9 cellular contexts compared by ENCODE assay signal in genomic region chr1:200535605-200536004, GRCh38.
DNase-seq lines count a peak whose midpoint lies in the region; ATAC-seq, FAIRE-seq and TF ChIP-seq lines count a peak whose summit lies in the region.
"Had no signal": no experiment of that assay in that cellular context is flagged by ENCODE, and none has a peak within 500 bp of the region (broad histone marks: within the 10 kb centered on the region; RNA-seq: fewer than 3 reads in every experiment).

No MANE protein-coding gene starts in this region.

- no peak overlapping the region for H3K4me3 Mint-ChIP-seq in CD8-positive, alpha-beta T cell
- H3K4me3 Mint-ChIP-seq in astrocyte (ENCODE audit: unreplicated experiment) = no peak overlapping the region

- H3K4me1 ChIP-seq in CD8-positive, alpha-beta T cell (ENCODE audit: insufficient read depth, low read length) = peaks cover 14% of the 10 kb centered on the region
- H3K4me1 ChIP-seq in astrocyte (ENCODE audit: insufficient read depth, low read length) = no peaks in the 10 kb centered on the region
- H3K4me1 ChIP-seq in prostate gland (replicated peaks) = no peaks in the 10 kb centered on the region

- CTCF ChIA-PET in CD8-positive, alpha-beta T cell (lab: Charles Lee) = interaction anchor here (0.7 to 3.2 kb wide), 8 partner anchors 11 to 977 kb away, joined by 3 to 11 read pairs (median 4); no protein-coding TSS in a partner anchor

- no peaks in the 10 kb centered on the region for H3K79me2 ChIP-seq in astrocyte (ENCODE audit: insufficient read depth, low read length)

- peaks cover 16% of the 10 kb centered on the region for H3K4me1 Mint-ChIP-seq in CD8-positive, alpha-beta T cell (ENCODE audit: low read depth)
- no peaks in the 10 kb centered on the region for H3K4me1 Mint-ChIP-seq in astrocyte (ENCODE audit: low read depth, unreplicated experiment)

- H3K27me3 ChIP-seq in CD8-positive, alpha-beta T cell (ENCODE audit: insufficient read depth, low read length) = no peaks in the 10 kb centered on the region
- no peaks in the 10 kb centered on the region for H3K27me3 ChIP-seq in astrocyte (ENCODE audit: insufficient read depth, low read length)
- H3K27me3 ChIP-seq in prostate gland (replicated peaks; ENCODE audit: insufficient read depth) = no peaks in the 10 kb centered on the region

- FAIRE-seq in GM18507 (lab: Jason Lieb, UNC) (no peak), astrocyte (lab: Jason Lieb, UNC) (no peak)
- FAIRE-seq: endometrium had no signal

- H3K4me2 ChIP-seq in astrocyte (ENCODE audit: low read length) = no peak overlapping the region

- no peak overlapping the region for H3K27ac Mint-ChIP-seq in CD8-positive, alpha-beta T cell
- no peak overlapping the region for H3K27ac Mint-ChIP-seq in astrocyte (ENCODE audit: unreplicated experiment)

- peak in 1 of 7 experiments; percentile 25 for DNase-seq in CD8-positive, alpha-beta T cell
- peak; percentile 29 for DNase-seq in GM18507 (ENCODE audit: extremely low spot score, insufficient read length, low read depth)
- peak; percentile 76 for DNase-seq in M059J (ENCODE audit: low read depth)
- peak; percentile 22 for DNase-seq in astrocyte (ENCODE audit: low read depth)
- peak; percentile 34 for DNase-seq in stimulated activated CD4-positive, alpha-beta T cell treated with anti-CD3 and anti-CD28 coated beads, Interleukin-1b, Interleukin-23, amount 100 ng/mL, for 48 hours
- DNase-seq in prostate gland (ENCODE audit: low spot score) = no peak
- no peak for DNase-seq in KBM-7

- H4K20me1 ChIP-seq in astrocyte (ENCODE audit: insufficient read depth, low read length) = no peaks in the 10 kb centered on the region

- H3K36me3 ChIP-seq in CD8-positive, alpha-beta T cell (ENCODE audit: insufficient read depth, low read length) = no peaks in the 10 kb centered on the region
- no peaks in the 10 kb centered on the region for H3K36me3 ChIP-seq in astrocyte (ENCODE audit: insufficient read depth, low read length)
- no peaks in the 10 kb centered on the region for H3K36me3 ChIP-seq in prostate gland

- in situ Hi-C loops in KBM-7 (cut with MboI; ENCODE audit: low pct_unique_long_range_greater_than_20kb, low sequenced_read_pairs) = no loop called here

- ATAC-seq in CD8-positive, alpha-beta T cell = peak; percentile 47
- ATAC-seq in HG02884 (IDR thresholded peaks at IDR 0.05; ENCODE audit: unreplicated experiment) = no peak

- no peaks in the 10 kb centered on the region for H3K9me3 Mint-ChIP-seq in CD8-positive, alpha-beta T cell
- peaks cover 2% of the 10 kb centered on the region for H3K9me3 Mint-ChIP-seq in astrocyte (ENCODE audit: unreplicated experiment)

- H3K4me3 ChIP-seq in CD8-positive, alpha-beta T cell (ENCODE audit: low read depth, low read length) = no peak overlapping the region
- H3K4me3 ChIP-seq in astrocyte (ENCODE audit: insufficient read depth, low read depth, low read length) (no peak overlapping the region), prostate gland (no peak overlapping the region)

- H3K27me3 Mint-ChIP-seq in CD8-positive, alpha-beta T cell (ENCODE audit: low read depth) = no peaks in the 10 kb centered on the region
- no peaks in the 10 kb centered on the region for H3K27me3 Mint-ChIP-seq in astrocyte (ENCODE audit: low read depth, unreplicated experiment)

- 66% methylated on average over 4 of the region's 4 CpGs for WGBS in prostate gland

- intact Hi-C loops in CD8-positive, alpha-beta T cell (cut with DNase I, micrococcal nuclease) = no loop called here
- intact Hi-C loops in prostate gland (cut with DNase I) = no loop called here

- H3K36me3 Mint-ChIP-seq in CD8-positive, alpha-beta T cell = no peaks in the 10 kb centered on the region
- no peaks in the 10 kb centered on the region for H3K36me3 Mint-ChIP-seq in astrocyte (ENCODE audit: low read depth, unreplicated experiment)

- no peak overlapping the region for H2AFZ ChIP-seq in astrocyte (ENCODE audit: low read depth, low read length)

- no peak for TF ChIP-seq POLR2A in prostate gland (IDR thresholded peaks at IDR 0.05)

- no peak overlapping the region for H3K9ac ChIP-seq in astrocyte (ENCODE audit: low read length)

- no peaks in the 10 kb centered on the region for H3K9me3 ChIP-seq in CD8-positive, alpha-beta T cell (ENCODE audit: low read length)
- H3K9me3 ChIP-seq in astrocyte (ENCODE audit: insufficient read depth, low read depth, low read length) (no peaks in the 10 kb centered on the region), prostate gland (no peaks in the 10 kb centered on the region)

- no peak overlapping the region for H3K27ac ChIP-seq in CD8-positive, alpha-beta T cell (ENCODE audit: low read depth, low read length)
- H3K27ac ChIP-seq in astrocyte (ENCODE audit: low read depth, low read length) (no peak overlapping the region), prostate gland (no peak overlapping the region)

- no peak for TF ChIP-seq CTCF in CD8-positive, alpha-beta T cell (IDR thresholded peaks at IDR 0.05)
- no peak for TF ChIP-seq CTCF in astrocyte (IDR thresholded peaks at IDR 0.05; ENCODE audit: insufficient read depth, low read depth, low read length)
- TF ChIP-seq CTCF in prostate gland (IDR thresholded peaks at IDR 0.05) = no peak

- POLR2A ChIA-PET in CD8-positive, alpha-beta T cell (lab: Charles Lee) = interaction anchor here (1.0 kb wide), 1 partner anchor 33 kb away, joined by 3 read pairs; no protein-coding TSS in a partner anchor

Comparison
In these comparisons a context has a peak if more than half of its experiments do, and no peak if none do; other contexts are left out.
1. DNase-seq: peak in GM18507 (single experiment), M059J (single experiment), astrocyte (single experiment) and stimulated activated CD4-positive, alpha-beta T cell treated with anti-CD3 and anti-CD28 coated beads, Interleukin-1b, Interleukin-23, amount 100 ng/mL, for 48 hours (single experiment); none in prostate gland (single experiment) and KBM-7 (single experiment).